ENCODE assay signal across 1 cellular context in the genomic region with DNA sequence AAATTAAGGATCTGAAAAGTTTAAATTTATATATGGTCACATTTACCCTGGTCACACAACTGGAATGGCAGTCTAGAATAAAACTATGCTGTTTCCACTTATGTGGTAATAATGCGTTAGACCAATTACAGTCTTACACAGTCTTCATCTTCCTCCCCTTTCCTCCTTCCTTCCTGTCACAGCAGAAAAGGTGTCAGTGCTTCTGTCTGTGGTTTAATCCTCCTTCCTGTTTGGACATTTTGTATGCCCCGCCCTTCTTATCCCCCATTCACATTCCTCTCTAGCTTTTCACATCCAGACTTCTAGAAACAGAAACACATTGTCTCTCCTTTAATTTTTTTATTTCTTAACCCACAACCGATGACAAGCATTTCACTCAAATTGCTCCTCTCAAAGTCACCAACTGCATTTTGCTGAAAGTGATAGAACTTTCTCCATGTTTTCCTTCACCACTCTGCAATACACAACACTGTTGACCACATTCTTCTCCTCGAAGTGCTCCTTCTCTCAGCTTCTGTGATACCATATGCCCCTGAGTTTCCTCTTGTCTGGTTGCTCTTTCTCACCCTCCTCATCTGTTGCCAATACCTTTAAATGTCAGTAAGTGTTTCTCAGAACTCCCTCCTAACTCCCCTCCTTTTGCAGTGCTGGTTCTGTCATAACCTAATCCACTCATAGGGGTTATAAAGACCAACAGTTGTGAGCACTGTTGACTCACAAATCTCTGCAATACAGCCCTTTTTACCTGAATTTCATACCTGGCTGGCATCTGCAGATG.
TF ChIP-seq lines count a peak whose summit lies in the region.

No MANE protein-coding gene starts in this region.

TF ChIP-seq in WTC11, 78 proteins besides CTCF, POLR2A, EP300 and RAD21:
- TF ChIP-seq, protein P1, sequence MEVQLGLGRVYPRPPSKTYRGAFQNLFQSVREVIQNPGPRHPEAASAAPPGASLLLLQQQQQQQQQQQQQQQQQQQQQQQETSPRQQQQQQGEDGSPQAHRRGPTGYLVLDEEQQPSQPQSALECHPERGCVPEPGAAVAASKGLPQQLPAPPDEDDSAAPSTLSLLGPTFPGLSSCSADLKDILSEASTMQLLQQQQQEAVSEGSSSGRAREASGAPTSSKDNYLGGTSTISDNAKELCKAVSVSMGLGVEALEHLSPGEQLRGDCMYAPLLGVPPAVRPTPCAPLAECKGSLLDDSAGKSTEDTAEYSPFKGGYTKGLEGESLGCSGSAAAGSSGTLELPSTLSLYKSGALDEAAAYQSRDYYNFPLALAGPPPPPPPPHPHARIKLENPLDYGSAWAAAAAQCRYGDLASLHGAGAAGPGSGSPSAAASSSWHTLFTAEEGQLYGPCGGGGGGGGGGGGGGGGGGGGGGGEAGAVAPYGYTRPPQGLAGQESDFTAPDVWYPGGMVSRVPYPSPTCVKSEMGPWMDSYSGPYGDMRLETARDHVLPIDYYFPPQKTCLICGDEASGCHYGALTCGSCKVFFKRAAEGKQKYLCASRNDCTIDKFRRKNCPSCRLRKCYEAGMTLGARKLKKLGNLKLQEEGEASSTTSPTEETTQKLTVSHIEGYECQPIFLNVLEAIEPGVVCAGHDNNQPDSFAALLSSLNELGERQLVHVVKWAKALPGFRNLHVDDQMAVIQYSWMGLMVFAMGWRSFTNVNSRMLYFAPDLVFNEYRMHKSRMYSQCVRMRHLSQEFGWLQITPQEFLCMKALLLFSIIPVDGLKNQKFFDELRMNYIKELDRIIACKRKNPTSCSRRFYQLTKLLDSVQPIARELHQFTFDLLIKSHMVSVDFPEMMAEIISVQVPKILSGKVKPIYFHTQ (CRISPR knock-in tag; IDR thresholded peaks at IDR 0.05) = no peak
- no peak for TF ChIP-seq ZNF263 (CRISPR knock-in tag; IDR thresholded peaks at IDR 0.05; ENCODE audit: low read depth)
- TF ChIP-seq RELA (CRISPR knock-in tag; IDR thresholded peaks at IDR 0.05; ENCODE audit: borderline replicate concordance) = no peak
- TF ChIP-seq, protein P2, sequence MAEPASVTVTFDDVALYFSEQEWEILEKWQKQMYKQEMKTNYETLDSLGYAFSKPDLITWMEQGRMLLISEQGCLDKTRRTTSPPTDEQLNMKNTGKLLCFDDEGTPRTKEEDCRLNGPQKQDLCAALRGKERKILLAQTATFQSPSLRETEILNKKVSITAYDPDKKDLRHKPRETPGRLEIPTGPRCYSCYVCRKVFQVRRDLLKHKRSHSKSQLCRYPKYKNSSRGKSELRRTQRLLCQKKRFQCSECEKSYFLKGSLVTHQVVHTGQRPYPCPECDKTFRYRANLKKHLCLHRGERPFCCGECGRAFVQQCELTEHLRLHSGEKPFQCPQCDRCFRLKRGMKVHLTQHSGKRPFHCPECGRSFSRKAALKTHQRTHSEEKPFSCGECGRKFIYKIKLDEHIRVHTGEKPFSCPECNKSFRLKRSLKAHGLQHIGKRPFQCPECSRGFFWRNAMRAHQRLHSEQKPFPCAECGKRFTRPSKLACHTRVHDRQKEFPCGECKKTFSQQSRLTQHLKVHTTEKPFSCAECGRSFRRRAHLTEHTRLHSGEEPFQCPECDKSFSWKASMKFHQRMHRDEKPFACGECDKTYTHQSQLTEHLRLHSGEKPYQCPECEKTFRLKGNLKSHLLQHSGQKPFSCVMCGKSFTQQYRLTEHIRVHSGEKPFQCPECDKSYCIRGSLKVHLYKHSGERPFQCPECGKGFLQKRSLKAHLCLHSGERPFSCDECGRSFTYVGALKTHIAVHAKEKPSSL (CRISPR knock-in tag; conservative IDR thresholded peaks at IDR 0.05) = no peak
- TF ChIP-seq FOXJ3 (CRISPR knock-in tag; IDR thresholded peaks at IDR 0.05; ENCODE audit: borderline replicate concordance) = no peak
- no peak for TF ChIP-seq NR1H2 (CRISPR knock-in tag; IDR thresholded peaks at IDR 0.05)
- no peak for TF ChIP-seq NFE2L1 (CRISPR knock-in tag; IDR thresholded peaks at IDR 0.05)
- TF ChIP-seq ZBTB21 (CRISPR knock-in tag; IDR thresholded peaks at IDR 0.05; ENCODE audit: borderline replicate concordance) = no peak
- TF ChIP-seq, protein P3, sequence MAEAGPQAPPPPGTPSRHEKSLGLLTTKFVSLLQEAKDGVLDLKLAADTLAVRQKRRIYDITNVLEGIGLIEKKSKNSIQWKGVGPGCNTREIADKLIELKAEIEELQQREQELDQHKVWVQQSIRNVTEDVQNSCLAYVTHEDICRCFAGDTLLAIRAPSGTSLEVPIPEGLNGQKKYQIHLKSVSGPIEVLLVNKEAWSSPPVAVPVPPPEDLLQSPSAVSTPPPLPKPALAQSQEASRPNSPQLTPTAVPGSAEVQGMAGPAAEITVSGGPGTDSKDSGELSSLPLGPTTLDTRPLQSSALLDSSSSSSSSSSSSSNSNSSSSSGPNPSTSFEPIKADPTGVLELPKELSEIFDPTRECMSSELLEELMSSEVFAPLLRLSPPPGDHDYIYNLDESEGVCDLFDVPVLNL (CRISPR knock-in tag; IDR thresholded peaks at IDR 0.05; ENCODE audit: borderline replicate concordance, low read depth) = no peak
- no peak for TF ChIP-seq TEAD1 (CRISPR knock-in tag; IDR thresholded peaks at IDR 0.05)
